In genomic region chr11:22491826-22492225, GRCh38 we compare ENCODE assay signal across 12 cellular contexts.
DNase-seq lines count a peak whose midpoint lies in the region; ATAC-seq and TF ChIP-seq lines count a peak whose summit lies in the region.
"Had no signal": no experiment of that assay in that cellular context is flagged by ENCODE, and none has a peak within 500 bp of the region (broad histone marks: within the 10 kb centered on the region; RNA-seq: fewer than 3 reads in every experiment).

No MANE protein-coding gene starts in this region.

- TF ChIP-seq CTCF in Calu3 (IDR thresholded peaks at IDR 0.05; ENCODE audit: unreplicated experiment) (no peak), nephron progenitor cell (IDR thresholded peaks at IDR 0.05) (no peak)
- no peak for TF ChIP-seq CTCF in activated CD8-positive, alpha-beta T cell treated with anti-CD3 and anti-CD28 coated beads for 36 hours (IDR thresholded peaks at IDR 0.05)

- H3K4me1 Mint-ChIP-seq in Calu3 (ENCODE audit: low read depth, unreplicated experiment): peaks cover 28% of the 10 kb centered on the region
- H3K4me1 Mint-ChIP-seq in nephron progenitor cell: peaks cover 48% of the 10 kb centered on the region
- no peaks in the 10 kb centered on the region for H3K4me1 Mint-ChIP-seq in activated CD8-positive, alpha-beta T cell treated with anti-CD3 and anti-CD28 coated beads for 36 hours (ENCODE audit: low read depth)
- H3K4me1 Mint-ChIP-seq: central memory CD8-positive, alpha-beta T cell had no signal

- H3K27ac Mint-ChIP-seq in Calu3 (ENCODE audit: unreplicated experiment) (peak overlapping the region; percentile 14), nephron progenitor cell (peak overlapping the region; percentile 83)
- no peak overlapping the region for H3K27ac Mint-ChIP-seq in activated CD8-positive, alpha-beta T cell treated with anti-CD3 and anti-CD28 coated beads for 36 hours
- H3K27ac Mint-ChIP-seq: activated T-cell treated with anti-CD3 and anti-CD28 coated beads, Interleukin-2, amount 50 U/mL, for 24 hours had no signal

- CTCF ChIA-PET in Calu3 (lab: Charles Lee): interaction anchor here (0.6 kb wide), 1 partner anchor 959 kb away, joined by 3 read pairs; no protein-coding TSS in a partner anchor
- CTCF ChIA-PET in activated CD8-positive, alpha-beta T cell treated with anti-CD3 and anti-CD28 coated beads for 36 hours (lab: Charles Lee): no interaction called here

- DNase-seq in Calu3 (peak; percentile 18), NCI-H1694 treated with DMSO at 0.1 percent for 48 hours (lab: John Stamatoyannopoulos, UW) (peak; percentile 89), cerebellum (ENCODE audit: low spot score) (peak; percentile 0), nephron progenitor cell (peak; percentile 13), ecto neural progenitor cell (ENCODE audit: low spot score) (no peak), CD1c-positive myeloid dendritic cell (ENCODE audit: extremely low spot score) (no peak)
- DNase-seq in stimulated activated CD8-positive, alpha-beta memory T cell treated with anti-CD3 and anti-CD28 coated beads, Interleukin-4, amount 100 ng/mL, for 48 hours: no peak
- no peak for DNase-seq in activated CD8-positive, alpha-beta T cell treated with anti-CD3 and anti-CD28 coated beads for 36 hours
- DNase-seq: activated T-cell treated with anti-CD3 and anti-CD28 coated beads, Interleukin-2, amount 50 U/mL, for 24 hours; KBM-7; T1000 had no signal

- POLR2A ChIA-PET in activated CD8-positive, alpha-beta T cell treated with anti-CD3 and anti-CD28 coated beads for 36 hours (lab: Charles Lee): no interaction called here

- no peaks in the 10 kb centered on the region for H3K27me3 Mint-ChIP-seq in Calu3 (ENCODE audit: unreplicated experiment)
- H3K27me3 Mint-ChIP-seq in nephron progenitor cell (ENCODE audit: low read depth, poor library complexity): peaks cover 4% of the 10 kb centered on the region
- H3K27me3 Mint-ChIP-seq in activated CD8-positive, alpha-beta T cell treated with anti-CD3 and anti-CD28 coated beads for 36 hours: peaks cover 5% of the 10 kb centered on the region
- H3K27me3 Mint-ChIP-seq: central memory CD8-positive, alpha-beta T cell had no signal

- no peaks in the 10 kb centered on the region for H3K9me3 Mint-ChIP-seq in Calu3 (ENCODE audit: low read depth, unreplicated experiment)
- H3K9me3 Mint-ChIP-seq in nephron progenitor cell: peaks cover 10% of the 10 kb centered on the region
- no peaks in the 10 kb centered on the region for H3K9me3 Mint-ChIP-seq in activated CD8-positive, alpha-beta T cell treated with anti-CD3 and anti-CD28 coated beads for 36 hours
- H3K9me3 Mint-ChIP-seq: activated T-cell treated with anti-CD3 and anti-CD28 coated beads, Interleukin-2, amount 50 U/mL, for 24 hours; central memory CD8-positive, alpha-beta T cell had no signal

- H3K36me3 Mint-ChIP-seq in Calu3 (ENCODE audit: insufficient read depth, unreplicated experiment) (no peaks in the 10 kb centered on the region), nephron progenitor cell (ENCODE audit: low read depth) (no peaks in the 10 kb centered on the region)
- no peaks in the 10 kb centered on the region for H3K36me3 Mint-ChIP-seq in activated CD8-positive, alpha-beta T cell treated with anti-CD3 and anti-CD28 coated beads for 36 hours (ENCODE audit: low read depth)

- no TSS peak for BruUV-seq in Calu3 (replicated peaks; lab: Mats Ljungman, UMichigan)

- ATAC-seq in activated CD8-positive, alpha-beta T cell treated with anti-CD3 and anti-CD28 coated beads for 36 hours: no peak

- intact Hi-C loops in Calu3 (cut with micrococcal nuclease; ENCODE audit: unreplicated experiment): no loop called here
- intact Hi-C loops in activated CD8-positive, alpha-beta T cell treated with anti-CD3 and anti-CD28 coated beads for 36 hours (cut with micrococcal nuclease): no loop called here

- H3K4me3 Mint-ChIP-seq in Calu3 (ENCODE audit: low read depth, unreplicated experiment): peak overlapping the region; percentile 51
- no peak overlapping the region for H3K4me3 Mint-ChIP-seq in nephron progenitor cell
- no peak overlapping the region for H3K4me3 Mint-ChIP-seq in activated CD8-positive, alpha-beta T cell treated with anti-CD3 and anti-CD28 coated beads for 36 hours
- H3K4me3 Mint-ChIP-seq: activated T-cell treated with anti-CD3 and anti-CD28 coated beads, Interleukin-2, amount 50 U/mL, for 24 hours; central memory CD8-positive, alpha-beta T cell had no signal

Comparison
In these comparisons a context has a peak if more than half of its experiments do, and no peak if none do; other contexts are left out.
1. DNase-seq: peak in Calu3 (single experiment), NCI-H1694 treated with DMSO at 0.1 percent for 48 hours (single experiment), cerebellum (single experiment) and nephron progenitor cell (single experiment); none in stimulated activated CD8-positive, alpha-beta memory T cell treated with anti-CD3 and anti-CD28 coated beads, Interleukin-4, amount 100 ng/mL, for 48 hours (single experiment), ecto neural progenitor cell (single experiment), activated CD8-positive, alpha-beta T cell treated with anti-CD3 and anti-CD28 coated beads for 36 hours (single experiment) and CD1c-positive myeloid dendritic cell (single experiment).